ENCODE assay signal across 2 cellular contexts in the genomic region with DNA sequence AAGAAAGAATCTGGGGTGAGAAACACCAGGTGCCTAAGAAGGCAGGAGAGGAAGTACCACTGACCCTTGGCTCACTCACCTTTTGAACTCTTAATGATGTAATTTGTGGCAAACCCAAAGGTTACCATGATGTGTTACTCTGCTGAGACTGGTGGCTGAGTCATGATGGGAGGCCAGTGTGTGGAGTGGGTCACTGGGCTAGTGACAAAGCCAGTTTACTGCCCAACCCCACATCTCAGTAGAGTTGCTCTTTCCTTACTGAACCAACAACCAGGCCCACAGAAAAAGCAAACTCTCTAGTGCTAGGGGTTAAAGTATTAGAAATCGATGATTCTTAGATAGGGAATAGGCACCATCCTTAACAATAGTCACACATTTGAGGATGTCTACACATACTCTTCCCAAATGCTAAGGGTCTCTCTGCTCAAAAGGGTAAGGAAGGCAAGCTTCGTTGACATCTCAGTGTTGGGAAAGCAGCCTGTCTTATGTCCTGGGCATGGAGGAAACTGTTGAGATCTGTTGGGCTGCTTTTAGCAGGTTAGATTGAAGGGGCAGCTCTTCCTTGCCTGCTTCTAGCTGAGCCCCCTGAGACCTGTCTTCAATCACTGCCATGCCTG.
TF ChIP-seq lines count a peak whose summit lies in the region.

No MANE protein-coding gene starts in this region.

TF ChIP-seq in HCT116, 20 proteins besides CTCF, POLR2A, EP300 and RAD21:
- 0 out of 2 replicates have a peak, but pooled peaks have one; percentile 17 for TF ChIP-seq FOSL1 (IDR thresholded peaks at IDR 0.05; ENCODE audit: low read depth)
- TF ChIP-seq, protein P1, sequence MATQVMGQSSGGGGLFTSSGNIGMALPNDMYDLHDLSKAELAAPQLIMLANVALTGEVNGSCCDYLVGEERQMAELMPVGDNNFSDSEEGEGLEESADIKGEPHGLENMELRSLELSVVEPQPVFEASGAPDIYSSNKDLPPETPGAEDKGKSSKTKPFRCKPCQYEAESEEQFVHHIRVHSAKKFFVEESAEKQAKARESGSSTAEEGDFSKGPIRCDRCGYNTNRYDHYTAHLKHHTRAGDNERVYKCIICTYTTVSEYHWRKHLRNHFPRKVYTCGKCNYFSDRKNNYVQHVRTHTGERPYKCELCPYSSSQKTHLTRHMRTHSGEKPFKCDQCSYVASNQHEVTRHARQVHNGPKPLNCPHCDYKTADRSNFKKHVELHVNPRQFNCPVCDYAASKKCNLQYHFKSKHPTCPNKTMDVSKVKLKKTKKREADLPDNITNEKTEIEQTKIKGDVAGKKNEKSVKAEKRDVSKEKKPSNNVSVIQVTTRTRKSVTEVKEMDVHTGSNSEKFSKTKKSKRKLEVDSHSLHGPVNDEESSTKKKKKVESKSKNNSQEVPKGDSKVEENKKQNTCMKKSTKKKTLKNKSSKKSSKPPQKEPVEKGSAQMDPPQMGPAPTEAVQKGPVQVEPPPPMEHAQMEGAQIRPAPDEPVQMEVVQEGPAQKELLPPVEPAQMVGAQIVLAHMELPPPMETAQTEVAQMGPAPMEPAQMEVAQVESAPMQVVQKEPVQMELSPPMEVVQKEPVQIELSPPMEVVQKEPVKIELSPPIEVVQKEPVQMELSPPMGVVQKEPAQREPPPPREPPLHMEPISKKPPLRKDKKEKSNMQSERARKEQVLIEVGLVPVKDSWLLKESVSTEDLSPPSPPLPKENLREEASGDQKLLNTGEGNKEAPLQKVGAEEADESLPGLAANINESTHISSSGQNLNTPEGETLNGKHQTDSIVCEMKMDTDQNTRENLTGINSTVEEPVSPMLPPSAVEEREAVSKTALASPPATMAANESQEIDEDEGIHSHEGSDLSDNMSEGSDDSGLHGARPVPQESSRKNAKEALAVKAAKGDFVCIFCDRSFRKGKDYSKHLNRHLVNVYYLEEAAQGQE (IDR thresholded peaks at IDR 0.05; ENCODE audit: low read depth): no peak
- 0 out of 2 replicates have a peak, but pooled peaks have one; percentile 27 for TF ChIP-seq CEBPB (IDR thresholded peaks at IDR 0.05; ENCODE audit: low read depth)
- no peak for TF ChIP-seq TCF7L2 (IDR thresholded peaks at IDR 0.05; ENCODE audit: borderline replicate concordance, extremely low read depth, insufficient read depth, insufficient read length)
- TF ChIP-seq SIN3A (IDR thresholded peaks at IDR 0.05; ENCODE audit: low read depth): no peak
- no peak for TF ChIP-seq SRF (IDR thresholded peaks at IDR 0.05; ENCODE audit: low read depth)
TF ChIP-seq in HCT116: peak in this region for 2.

TF ChIP-seq in GM12878, 131 proteins besides CTCF, POLR2A, EP300 and RAD21:
- TF ChIP-seq E2F4 (IDR thresholded peaks at IDR 0.05; ENCODE audit: low read depth, low read length) (no peak), TBL1XR1 (IDR thresholded peaks at IDR 0.05; ENCODE audit: low read depth, low read length) (no peak), NR2F1 (conservative IDR thresholded peaks at IDR 0.05) (peak; percentile 76), TCF3 (IDR thresholded peaks at IDR 0.05; ENCODE audit: borderline replicate concordance, insufficient read depth, low read depth, low read length) (no peak)
